ENCODE assay signal across 26 cellular contexts in the genomic region with DNA sequence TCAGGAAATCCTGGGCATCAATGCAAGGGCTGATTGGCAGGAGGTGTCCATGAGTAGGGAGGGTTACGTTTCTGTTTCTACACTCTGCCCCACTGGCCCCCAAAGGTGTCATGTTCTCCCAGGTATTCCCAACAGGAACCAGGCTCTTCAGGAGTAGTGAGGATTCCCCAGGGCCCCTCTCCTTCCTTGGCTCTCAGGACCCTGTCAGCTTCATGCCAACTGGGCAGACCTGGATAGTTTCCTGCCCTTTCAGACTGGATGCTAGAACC.
DNase-seq lines count a peak whose midpoint lies in the region; ATAC-seq and TF ChIP-seq lines count a peak whose summit lies in the region.
"Had no signal": no experiment of that assay in that cellular context is flagged by ENCODE, and none has a peak within 500 bp of the region (broad histone marks: within the 10 kb centered on the region; RNA-seq: fewer than 3 reads in every experiment).

No MANE protein-coding gene starts in this region.

- TF ChIP-seq CTCF in dorsolateral prefrontal cortex (IDR thresholded peaks at IDR 0.05 in 54 of 56, conservative IDR thresholded peaks at IDR 0.05 in 2 of 56; ENCODE audit: low read depth in 1 of 56, partially characterized antibody in 56 of 56) (no peak), upper lobe of right lung (IDR thresholded peaks at IDR 0.05) (no peak)

- H3K36me3 ChIP-seq in upper lobe of right lung: no peaks in the 10 kb centered on the region

- no peak for ATAC-seq in upper lobe of right lung
- ATAC-seq in GM18907 (IDR thresholded peaks at IDR 0.05; ENCODE audit: unreplicated experiment): no peak
- ATAC-seq in HG02938 (IDR thresholded peaks at IDR 0.05; ENCODE audit: unreplicated experiment): no peak
- ATAC-seq: GM12878, HepG2, Panc1 had no signal

- no peaks in the 10 kb centered on the region for H3K9me3 ChIP-seq in upper lobe of right lung

- H3K4me3 ChIP-seq in dorsolateral prefrontal cortex (no peak overlapping the region), upper lobe of right lung (no peak overlapping the region)
- H3K4me3 ChIP-seq: GM12878, SK-N-MC had no signal

- H3K27ac ChIP-seq in dorsolateral prefrontal cortex (peak overlapping the region in 37 of 59 donors; percentile 3 to 72 (median 48)), upper lobe of right lung (no peak overlapping the region)
- H3K27ac ChIP-seq: 22Rv1, C4-2B, RWPE1, SK-N-MC had no signal

- intact Hi-C loops in dorsolateral prefrontal cortex (cut with DNase I) (no loop called here), posterior vena cava (cut with DNase I) (no loop called here), upper lobe of right lung (cut with DNase I) (no loop called here)

- peak; percentile 22 for DNase-seq in NCI-H2171 treated with DMSO at 0.1 percent for 48 hours (lab: John Stamatoyannopoulos, UW)
- DNase-seq in NCI-H2171 (lab: John Stamatoyannopoulos, UW): no peak
- peak in 1 of 10 donors; percentile 27 for DNase-seq in dorsolateral prefrontal cortex
- peak; percentile 53 for DNase-seq in posterior vena cava (ENCODE audit: low spot score)
- peak; percentile 28 for DNase-seq in upper lobe of right lung
- DNase-seq in NCI-H2107 (lab: John Stamatoyannopoulos, UW): no peak
- DNase-seq: CD8-positive, alpha-beta memory T cell; DMS 273 treated with DMSO at 0.1 percent for 48 hours; DMS79; EL; GDM1; Karpas-422; NCI-H1105; NCI-H1930; NCI-H2227 treated with DMSO at 0.1 percent for 48 hours; NCI-H510A; SHP77 had no signal

- H3K27me3 ChIP-seq in dorsolateral prefrontal cortex: no peaks in the 10 kb centered on the region
- no peaks in the 10 kb centered on the region for H3K27me3 ChIP-seq in upper lobe of right lung

- H3K4me1 ChIP-seq in upper lobe of right lung: no peaks in the 10 kb centered on the region

Comparison
In these comparisons a context has a peak if more than half of its experiments do, and no peak if none do; other contexts are left out.
1. DNase-seq: peak in NCI-H2171 treated with DMSO at 0.1 percent for 48 hours (single experiment), posterior vena cava (single experiment) and upper lobe of right lung (single experiment); none in NCI-H2171 (single experiment) and NCI-H2107 (single experiment).